ENCODE assay signal across 1 cellular context in genomic region chr19:45456500-45456815, GRCh38.
TF ChIP-seq lines count a peak whose summit lies in the region.

No MANE protein-coding gene starts in this region.

TF ChIP-seq in endothelial cell of umbilical vein, 7 proteins besides CTCF, POLR2A, EP300 and RAD21:
- TF ChIP-seq POLR2AphosphoS5 (IDR thresholded peaks at IDR 0.05; ENCODE audit: insufficient read depth, low read depth, low read length) (no peak), JUN (IDR thresholded peaks at IDR 0.05; ENCODE audit: borderline replicate concordance, insufficient read depth, insufficient read length, low read depth) (no peak), GATA2 (IDR thresholded peaks at IDR 0.05; ENCODE audit: insufficient read depth, insufficient read length, low read depth, low read length) (no peak), MYC (IDR thresholded peaks at IDR 0.05; ENCODE audit: low read depth, low read length) (no peak), FOS (IDR thresholded peaks at IDR 0.05; ENCODE audit: borderline replicate concordance, insufficient read depth, low read length) (no peak), EZH2 (IDR thresholded peaks at IDR 0.05; ENCODE audit: borderline replicate concordance, low read depth, low read length, severe bottlenecking) (no peak), MAX (IDR thresholded peaks at IDR 0.05; ENCODE audit: insufficient read depth, insufficient read length) (no peak)
